Comparison of ENCODE assay signal across 1 cellular context in the genomic region with DNA sequence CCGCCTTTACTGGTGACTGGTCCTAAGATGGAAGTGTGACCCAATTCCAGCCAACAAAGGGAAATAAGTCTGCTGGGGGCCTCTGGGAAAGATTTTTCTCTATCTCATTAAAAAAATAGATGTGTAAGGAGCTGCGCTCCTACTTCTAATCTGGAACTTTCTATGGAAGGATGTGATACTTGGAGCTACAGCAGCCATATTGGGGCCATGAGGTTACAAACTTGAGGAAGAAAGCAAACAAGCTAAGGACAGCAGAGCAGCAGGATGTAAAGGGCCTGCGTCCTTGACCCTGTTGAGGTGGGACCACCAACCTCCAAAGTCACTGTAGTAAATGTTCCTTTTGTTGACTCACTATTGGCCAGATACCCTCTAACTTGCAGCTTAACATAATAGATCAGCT.
TF ChIP-seq lines count a peak whose summit lies in the region.

No MANE protein-coding gene starts in this region.

TF ChIP-seq in K562, 482 proteins besides CTCF, POLR2A, EP300 and RAD21:
- TF ChIP-seq RCOR1 (IDR thresholded peaks at IDR 0.05; ENCODE audit: borderline replicate concordance in 1 of 2, low read depth in 2 of 2, low read length in 2 of 2) (peak in 1 of 2 experiments; percentile 12; a peak in 1 of 4 replicates), PPARD (CRISPR knock-in tag; IDR thresholded peaks at IDR 0.05) (no peak), SIN3B (IDR thresholded peaks at IDR 0.05; ENCODE audit: low read depth) (no peak), ADNP (tag; IDR thresholded peaks at IDR 0.05) (0 out of 2 replicates have a peak, but pooled peaks have one; percentile 34), GATAD2B (IDR thresholded peaks at IDR 0.05; ENCODE audit: borderline replicate concordance) (no peak), ARNT (IDR thresholded peaks at IDR 0.05) (no peak), ZNF780A (CRISPR knock-in tag; IDR thresholded peaks at IDR 0.05) (no peak), RBM25 (IDR thresholded peaks at IDR 0.05; ENCODE audit: low read depth, low read length, severe bottlenecking) (peak; percentile 98)
- TF ChIP-seq, protein P1, sequence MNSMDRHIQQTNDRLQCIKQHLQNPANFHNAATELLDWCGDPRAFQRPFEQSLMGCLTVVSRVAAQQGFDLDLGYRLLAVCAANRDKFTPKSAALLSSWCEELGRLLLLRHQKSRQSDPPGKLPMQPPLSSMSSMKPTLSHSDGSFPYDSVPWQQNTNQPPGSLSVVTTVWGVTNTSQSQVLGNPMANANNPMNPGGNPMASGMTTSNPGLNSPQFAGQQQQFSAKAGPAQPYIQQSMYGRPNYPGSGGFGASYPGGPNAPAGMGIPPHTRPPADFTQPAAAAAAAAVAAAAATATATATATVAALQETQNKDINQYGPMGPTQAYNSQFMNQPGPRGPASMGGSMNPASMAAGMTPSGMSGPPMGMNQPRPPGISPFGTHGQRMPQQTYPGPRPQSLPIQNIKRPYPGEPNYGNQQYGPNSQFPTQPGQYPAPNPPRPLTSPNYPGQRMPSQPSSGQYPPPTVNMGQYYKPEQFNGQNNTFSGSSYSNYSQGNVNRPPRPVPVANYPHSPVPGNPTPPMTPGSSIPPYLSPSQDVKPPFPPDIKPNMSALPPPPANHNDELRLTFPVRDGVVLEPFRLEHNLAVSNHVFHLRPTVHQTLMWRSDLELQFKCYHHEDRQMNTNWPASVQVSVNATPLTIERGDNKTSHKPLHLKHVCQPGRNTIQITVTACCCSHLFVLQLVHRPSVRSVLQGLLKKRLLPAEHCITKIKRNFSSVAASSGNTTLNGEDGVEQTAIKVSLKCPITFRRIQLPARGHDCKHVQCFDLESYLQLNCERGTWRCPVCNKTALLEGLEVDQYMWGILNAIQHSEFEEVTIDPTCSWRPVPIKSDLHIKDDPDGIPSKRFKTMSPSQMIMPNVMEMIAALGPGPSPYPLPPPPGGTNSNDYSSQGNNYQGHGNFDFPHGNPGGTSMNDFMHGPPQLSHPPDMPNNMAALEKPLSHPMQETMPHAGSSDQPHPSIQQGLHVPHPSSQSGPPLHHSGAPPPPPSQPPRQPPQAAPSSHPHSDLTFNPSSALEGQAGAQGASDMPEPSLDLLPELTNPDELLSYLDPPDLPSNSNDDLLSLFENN (IDR thresholded peaks at IDR 0.05; ENCODE audit: low read depth in 2 of 2, low read length in 2 of 2): no peak
